ENCODE assay signal across 29 cellular contexts in the genomic region with DNA sequence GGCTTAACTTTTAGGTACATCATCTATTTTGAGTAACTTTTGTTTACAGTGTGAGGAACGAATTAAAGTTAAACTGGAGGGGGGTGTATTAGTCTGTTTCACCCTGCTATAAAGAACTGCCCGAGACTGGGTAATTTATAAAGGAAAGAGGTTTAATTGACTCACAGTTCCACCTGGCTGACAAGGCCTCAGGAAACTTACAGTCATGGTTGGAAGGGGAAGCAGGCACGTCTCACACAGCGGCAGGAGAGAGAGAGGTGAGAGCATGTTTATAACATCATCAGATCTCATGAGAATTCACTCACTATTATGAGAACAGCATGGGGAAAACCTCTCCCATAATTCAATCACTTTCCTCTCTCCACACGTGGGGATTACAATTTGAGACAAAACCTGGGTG.
"Had no signal": no experiment of that assay in that cellular context is flagged by ENCODE, and none has a peak within 500 bp of the region (broad histone marks: within the 10 kb centered on the region; RNA-seq: fewer than 3 reads in every experiment).

No MANE protein-coding gene starts in this region.

- H3K4me3 ChIP-seq: adrenal gland, ascending aorta, body of pancreas, breast epithelium, cardiac muscle cell had no signal

- H3K4me1 ChIP-seq: adrenal gland, ascending aorta, body of pancreas, breast epithelium had no signal

- H3K27ac ChIP-seq: adrenal gland, ascending aorta, body of pancreas, brain microvascular endothelial cell, breast epithelium, cardiac muscle cell had no signal

- H3K9me3 ChIP-seq: adrenal gland, ascending aorta, body of pancreas, breast epithelium had no signal

- H3K36me3 ChIP-seq: adrenal gland, ascending aorta, brain microvascular endothelial cell, breast epithelium, cardiac muscle cell had no signal

- DNase-seq: activated effector memory CD4-positive, alpha-beta T cell treated with anti-CD3 and anti-CD28 coated beads, Interleukin-2, amount 50 U/mL, for 16 hours; activated effector memory CD4-positive, alpha-beta T cell treated with Interleukin-2 at 50 U/mL for 16 hours; activated gamma-delta T cell; activated gamma-delta T cell treated with Interleukin-2 at 50 U/mL for 16 hours; activated naive CD4-positive, alpha-beta T cell; activated naive CD4-positive, alpha-beta T cell treated with anti-CD3 and anti-CD28 coated beads for 36 hours; activated naive CD4-positive, alpha-beta T cell treated with anti-CD3 and anti-CD28 coated beads, Interleukin-2, amount 10 ng/mL, durations not matched to agents 7 days and 5 days; activated naive CD4-positive, alpha-beta T cell treated with anti-CD3 and anti-CD28 coated beads, Interleukin-2, amount 50 U/mL, for 16 hours; activated naive CD4-positive, alpha-beta T cell treated with Interleukin-2 at 50 U/mL for 16 hours; activated naive CD8-positive, alpha-beta T cell treated with anti-CD3 and anti-CD28 coated beads for 36 hours; activated naive CD8-positive, alpha-beta T cell treated with anti-CD3 and anti-CD28 coated beads, Interleukin-2, amount 10 ng/mL, durations not matched to agents 7 days and 5 days; activated naive CD8-positive, alpha-beta T cell treated with anti-CD3 and anti-CD28 coated beads, Interleukin-2, amount 50 U/mL, for 24 hours; activated T-cell treated with anti-CD3 and anti-CD28 coated beads, Interleukin-2, amount 50 U/mL, for 1 hour; activated T-cell treated with anti-CD3 and anti-CD28 coated beads, Interleukin-2, amount 50 U/mL, for 24 hours; activated T-cell treated with anti-CD3 and anti-CD28 coated beads, Interleukin-2, amount 50 U/mL, for 4 hours; activated T-cell treated with anti-CD3 and anti-CD28 coated beads, Interleukin-2, amount 50 U/mL, for 48 hours; activated T-cell treated with anti-CD3 and anti-CD28 coated beads, Interleukin-2, amount 50 U/mL, for 72 hours; adrenal gland; amniotic stem cell; amygdala; anterior cingulate cortex; body of pancreas; brain microvascular endothelial cell; caudate nucleus; central memory CD4-positive, alpha-beta T cell; cerebellar nuclear complex had no signal
